In the genomic region with DNA sequence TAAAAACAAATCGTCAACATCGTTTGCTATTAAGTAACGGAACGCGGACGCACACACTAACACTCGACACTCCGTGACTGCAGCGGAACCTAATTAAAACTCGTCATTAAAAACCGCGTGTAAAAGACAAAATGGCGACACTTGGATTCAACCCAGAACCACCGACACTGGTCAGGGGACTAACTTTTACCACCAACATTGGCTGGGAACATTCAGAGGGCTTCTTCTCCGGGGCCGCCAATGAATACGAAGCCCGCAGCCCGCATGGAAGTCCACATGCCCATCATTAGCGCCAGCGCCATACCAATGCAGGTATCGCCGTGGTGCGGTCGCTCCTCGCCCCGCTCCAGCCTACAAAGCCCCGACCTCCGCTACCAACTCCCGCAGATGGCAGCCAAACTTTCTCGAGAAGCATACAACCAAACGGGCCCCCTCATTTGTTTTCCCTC, we compare ENCODE assay signal across 8 cellular contexts. TPM values are rescaled to one million over a fixed set of nuclear protein-coding genes. Genes with fewer than 3 reads are reported as not detected.
DNase-seq lines count a peak whose midpoint lies in the region; ATAC-seq and TF ChIP-seq lines count a peak whose summit lies in the region.

No MANE protein-coding gene starts in this region.

- peak overlapping the region; percentile 99 for H3K27ac Mint-ChIP-seq in activated CD8-positive, alpha-beta memory T cell treated with anti-CD3 and anti-CD28 coated beads, Interleukin-2, amount 10 ng/mL, durations not matched to agents 7 days and 5 days
- peak overlapping the region; percentile 96 for H3K27ac Mint-ChIP-seq in dendritic cell treated with granulocyte-macrophage colony-stimulating factor and Interleukin-4, amounts not matched to agents 40 ng/mL and 50 ng/mL, for 4 days
- peak overlapping the region; percentile 100 for H3K27ac Mint-ChIP-seq in stimulated activated naive CD8-positive, alpha-beta T cell treated with anti-CD3 and anti-CD28 coated beads, Interleukin-15, amount 100 ng/mL, for 72 hours

- H3K36me3 ChIP-seq in lower lobe of right lung, result peaks cover 36% of the 10 kb centered on the region

- H3K27ac ChIP-seq in VCaP (peak overlapping the region; percentile 87), lower lobe of right lung (peak overlapping the region; percentile 94)

- H3K27me3 ChIP-seq in lower lobe of right lung (ENCODE audit: low read depth), result no peaks in the 10 kb centered on the region

- TF ChIP-seq CTCF in VCaP (conservative IDR thresholded peaks at IDR 0.05), result no peak
- no peak for TF ChIP-seq CTCF in lower lobe of right lung (IDR thresholded peaks at IDR 0.05)

- ATAC-seq in activated CD8-positive, alpha-beta memory T cell treated with anti-CD3 and anti-CD28 coated beads, Interleukin-2, amount 10 ng/mL, durations not matched to agents 7 days and 5 days, result peak; percentile 34
- ATAC-seq in HG03521 (IDR thresholded peaks at IDR 0.05; ENCODE audit: unreplicated experiment) (peak; percentile 19), lower lobe of right lung (peak; percentile 58 to 67)
- peak; percentile 35 for ATAC-seq in stimulated activated naive CD8-positive, alpha-beta T cell treated with anti-CD3 and anti-CD28 coated beads, Interleukin-15, amount 100 ng/mL, for 72 hours

- H3K4me1 Mint-ChIP-seq in activated CD8-positive, alpha-beta memory T cell treated with anti-CD3 and anti-CD28 coated beads, Interleukin-2, amount 10 ng/mL, durations not matched to agents 7 days and 5 days, result peaks cover 24% of the 10 kb centered on the region
- H3K4me1 Mint-ChIP-seq in dendritic cell treated with granulocyte-macrophage colony-stimulating factor and Interleukin-4, amounts not matched to agents 40 ng/mL and 50 ng/mL, for 4 days (ENCODE audit: low read depth), result peaks cover 9% of the 10 kb centered on the region
- peaks cover 20% of the 10 kb centered on the region for H3K4me1 Mint-ChIP-seq in stimulated activated naive CD8-positive, alpha-beta T cell treated with anti-CD3 and anti-CD28 coated beads, Interleukin-15, amount 100 ng/mL, for 72 hours

- H3K4me3 ChIP-seq in lower lobe of right lung, result peak overlapping the region; percentile 68

- H3K9me3 Mint-ChIP-seq in activated CD8-positive, alpha-beta memory T cell treated with anti-CD3 and anti-CD28 coated beads, Interleukin-2, amount 10 ng/mL, durations not matched to agents 7 days and 5 days (ENCODE audit: low read depth), result no peaks in the 10 kb centered on the region
- H3K9me3 Mint-ChIP-seq in dendritic cell treated with granulocyte-macrophage colony-stimulating factor and Interleukin-4, amounts not matched to agents 40 ng/mL and 50 ng/mL, for 4 days, result no peaks in the 10 kb centered on the region
- no peaks in the 10 kb centered on the region for H3K9me3 Mint-ChIP-seq in stimulated activated naive CD8-positive, alpha-beta T cell treated with anti-CD3 and anti-CD28 coated beads, Interleukin-15, amount 100 ng/mL, for 72 hours

- no peaks in the 10 kb centered on the region for H3K9me3 ChIP-seq in lower lobe of right lung

- peaks cover 8% of the 10 kb centered on the region for H3K4me1 ChIP-seq in lower lobe of right lung

- H3K36me3 Mint-ChIP-seq in activated CD8-positive, alpha-beta memory T cell treated with anti-CD3 and anti-CD28 coated beads, Interleukin-2, amount 10 ng/mL, durations not matched to agents 7 days and 5 days, result peaks cover 33% of the 10 kb centered on the region
- peaks cover 45% of the 10 kb centered on the region for H3K36me3 Mint-ChIP-seq in dendritic cell treated with granulocyte-macrophage colony-stimulating factor and Interleukin-4, amounts not matched to agents 40 ng/mL and 50 ng/mL, for 4 days (ENCODE audit: low read depth)

- no peak for DNase-seq in activated CD8-positive, alpha-beta memory T cell treated with anti-CD3 and anti-CD28 coated beads, Interleukin-2, amount 10 ng/mL, durations not matched to agents 7 days and 5 days
- DNase-seq in activated CD8-positive, alpha-beta memory T cell treated with anti-CD3 and anti-CD28 coated beads for 24 hours, result no peak
- DNase-seq in lower lobe of right lung (peak; percentile 44), NCI-H1105 treated with DMSO at 0.1 percent for 48 hours (lab: John Stamatoyannopoulos, UW) (no peak)
- DNase-seq in stimulated activated naive CD8-positive, alpha-beta T cell treated with anti-CD3 and anti-CD28 coated beads, Interleukin-15, amount 100 ng/mL, for 72 hours, result peak; percentile 22 to 39

- H3K27me3 Mint-ChIP-seq in activated CD8-positive, alpha-beta memory T cell treated with anti-CD3 and anti-CD28 coated beads, Interleukin-2, amount 10 ng/mL, durations not matched to agents 7 days and 5 days, result no peaks in the 10 kb centered on the region
- H3K27me3 Mint-ChIP-seq in dendritic cell treated with granulocyte-macrophage colony-stimulating factor and Interleukin-4, amounts not matched to agents 40 ng/mL and 50 ng/mL, for 4 days, result no peaks in the 10 kb centered on the region
- no peaks in the 10 kb centered on the region for H3K27me3 Mint-ChIP-seq in stimulated activated naive CD8-positive, alpha-beta T cell treated with anti-CD3 and anti-CD28 coated beads, Interleukin-15, amount 100 ng/mL, for 72 hours

- CTCF ChIA-PET in activated CD8-positive, alpha-beta memory T cell treated with anti-CD3 and anti-CD28 coated beads, Interleukin-2, amount 10 ng/mL, durations not matched to agents 7 days and 5 days (lab: Charles Lee), result no interaction called here

- intact Hi-C loops in dendritic cell treated with granulocyte-macrophage colony-stimulating factor and Interleukin-4, amounts not matched to agents 40 ng/mL and 50 ng/mL, for 4 days (cut with micrococcal nuclease), result loop anchor here (1.0 kb wide), 1 partner anchor 30 kb away; no protein-coding TSS in a partner anchor
- intact Hi-C loops in lower lobe of right lung (cut with DNase I), result no loop called here

- peak overlapping the region; percentile 99 for H3K4me3 Mint-ChIP-seq in activated CD8-positive, alpha-beta memory T cell treated with anti-CD3 and anti-CD28 coated beads, Interleukin-2, amount 10 ng/mL, durations not matched to agents 7 days and 5 days
- H3K4me3 Mint-ChIP-seq in dendritic cell treated with granulocyte-macrophage colony-stimulating factor and Interleukin-4, amounts not matched to agents 40 ng/mL and 50 ng/mL, for 4 days, result peak overlapping the region; percentile 89
- H3K4me3 Mint-ChIP-seq in stimulated activated naive CD8-positive, alpha-beta T cell treated with anti-CD3 and anti-CD28 coated beads, Interleukin-15, amount 100 ng/mL, for 72 hours, result peak overlapping the region; percentile 91 to 95

RNA-seq across cellular contexts. Expression of a gene that starts 0.5 kb away (rescaled TPM):
- total RNA-seq in activated CD8-positive, alpha-beta memory T cell treated with anti-CD3 and anti-CD28 coated beads, Interleukin-2, amount 10 ng/mL, durations not matched to agents 7 days and 5 days, result 100 to 1,000 TPM; 247 to 301 TPM
- 114 TPM for total RNA-seq in lower lobe of right lung

Comparison
In these comparisons a context has a peak if more than half of its experiments do, and no peak if none do; other contexts are left out.
1. DNase-seq: peak in lower lobe of right lung (single experiment) and stimulated activated naive CD8-positive, alpha-beta T cell treated with anti-CD3 and anti-CD28 coated beads, Interleukin-15, amount 100 ng/mL, for 72 hours (2 of 2); none in activated CD8-positive, alpha-beta memory T cell treated with anti-CD3 and anti-CD28 coated beads, Interleukin-2, amount 10 ng/mL, durations not matched to agents 7 days and 5 days (single experiment), activated CD8-positive, alpha-beta memory T cell treated with anti-CD3 and anti-CD28 coated beads for 24 hours (single experiment) and NCI-H1105 treated with DMSO at 0.1 percent for 48 hours (single experiment).
2. Peak in every context shown above with its lines, with median percentiles within 50 percentile points of each other: ATAC-seq, H3K27ac Mint-ChIP-seq and H3K4me3 Mint-ChIP-seq.